In the genomic region with DNA sequence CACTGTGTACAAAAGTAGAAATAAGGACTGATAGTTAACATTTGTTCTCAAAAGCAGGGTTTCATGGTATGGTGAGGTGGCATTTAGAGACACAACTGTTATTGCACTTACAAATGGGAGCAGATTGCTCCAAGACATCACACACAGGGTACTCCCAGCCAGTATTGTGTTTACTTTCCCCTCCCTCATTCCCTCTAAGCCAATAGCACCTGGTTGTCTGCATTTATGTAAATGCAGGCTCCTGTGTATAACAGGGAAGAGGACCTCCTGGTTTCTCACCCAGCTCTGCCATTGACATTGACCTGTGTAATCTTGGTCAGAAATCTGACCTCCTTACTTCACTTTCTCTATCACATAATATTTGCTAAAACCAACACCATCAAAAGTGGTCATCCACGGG, we compare ENCODE assay signal across 19 cellular contexts.
DNase-seq lines count a peak whose midpoint lies in the region; ATAC-seq and TF ChIP-seq lines count a peak whose summit lies in the region.
"Had no signal": no experiment of that assay in that cellular context is flagged by ENCODE, and none has a peak within 500 bp of the region (broad histone marks: within the 10 kb centered on the region; RNA-seq: fewer than 3 reads in every experiment).

No MANE protein-coding gene starts in this region.

- H3K4me1 ChIP-seq in left ventricle myocardium inferior, result peaks cover 75% of the 10 kb centered on the region
- no peaks in the 10 kb centered on the region for H3K4me1 ChIP-seq in HAP-1
- H3K4me1 ChIP-seq: BE2C had no signal

- H3K36me3 ChIP-seq in left ventricle myocardium inferior, result no peaks in the 10 kb centered on the region
- no peaks in the 10 kb centered on the region for H3K36me3 ChIP-seq in HAP-1 (replicated peaks)
- H3K36me3 ChIP-seq: BE2C had no signal

- in situ Hi-C loops in HAP-1 (cut with MboI; ENCODE audit: low sequenced_read_pairs), result no loop called here

- H3K27ac ChIP-seq in left ventricle myocardium inferior (replicated peaks) (peak overlapping the region; percentile 70), temporal lobe (ENCODE audit: low read depth, low read length) (peak overlapping the region; percentile 57)

- peak; percentile 12 for DNase-seq in NCI-H1105 treated with DMSO at 0.1 percent for 48 hours (lab: John Stamatoyannopoulos, UW)
- DNase-seq in NCI-H1105 (lab: John Stamatoyannopoulos, UW), result no peak
- DNase-seq in left ventricle myocardium inferior, result no peak
- DNase-seq in Right ventricle myocardium superior, result no peak
- DNase-seq in NCI-H69 (lab: John Stamatoyannopoulos, UW), result peak; percentile 85
- no peak for DNase-seq in HAP-1 (ENCODE audit: low spot score in 2 of 2)
- DNase-seq: 8988T; BE2C; Calu3; CD4-positive, alpha-beta T cell; DND-41; GM23248; KBM-7; NCI-H1694 treated with DMSO at 0.1 percent for 48 hours; NCI-H2227 treated with DMSO at 0.1 percent for 48 hours; OCI-M1; SIG-M5 had no signal

- no peak for TF ChIP-seq CTCF in left ventricle myocardium inferior (IDR thresholded peaks at IDR 0.05; ENCODE audit: borderline replicate concordance)

- H3K4me3 ChIP-seq in left ventricle myocardium inferior (no peak overlapping the region), HAP-1 (no peak overlapping the region)
- H3K4me3 ChIP-seq: GM23248 had no signal

- intact Hi-C loops in left ventricle myocardium inferior (cut with micrococcal nuclease) (no loop called here), Right ventricle myocardium superior (cut with DNase I) (no loop called here)

- no peaks in the 10 kb centered on the region for H3K9me3 ChIP-seq in left ventricle myocardium inferior (replicated peaks)
- H3K9me3 ChIP-seq in HAP-1, result no peaks in the 10 kb centered on the region
- H3K9me3 ChIP-seq: BE2C had no signal

- no peak for ATAC-seq in Right ventricle myocardium superior (ENCODE audit: poor library complexity)
- ATAC-seq in HG03520 (IDR thresholded peaks at IDR 0.05; ENCODE audit: unreplicated experiment), result no peak

- H3K27me3 ChIP-seq in left ventricle myocardium inferior (ENCODE audit: low read depth), result no peaks in the 10 kb centered on the region
- H3K27me3 ChIP-seq in HAP-1 (ENCODE audit: low read depth), result no peaks in the 10 kb centered on the region
- H3K27me3 ChIP-seq: BE2C had no signal

Comparison
In these comparisons a context has a peak if more than half of its experiments do, and no peak if none do; other contexts are left out.
1. DNase-seq: peak in NCI-H1105 treated with DMSO at 0.1 percent for 48 hours (single experiment) and NCI-H69 (single experiment); none in NCI-H1105 (single experiment), left ventricle myocardium inferior (single experiment), Right ventricle myocardium superior (single experiment) and HAP-1 (0 of 2).